Comparison of ENCODE assay signal across 24 cellular contexts in the genomic region with DNA sequence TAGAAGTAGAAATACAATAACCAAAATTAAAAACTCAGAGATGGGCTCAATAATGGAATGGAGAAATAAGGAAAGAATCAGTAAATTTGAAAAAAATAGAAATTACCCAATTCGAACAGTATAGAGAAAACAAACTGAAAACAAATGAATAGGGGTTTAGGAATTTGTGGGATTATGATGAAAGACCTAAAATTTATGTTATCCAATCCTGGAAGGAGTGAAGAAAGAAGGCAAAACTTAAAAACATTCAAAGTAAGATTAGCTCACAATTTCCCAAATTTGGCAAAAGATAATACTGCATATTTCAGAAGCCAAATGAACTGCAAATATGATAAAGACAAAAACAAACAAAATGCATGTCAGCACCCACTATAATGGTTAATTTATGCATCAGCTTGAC.
"Had no signal": no experiment of that assay in that cellular context is flagged by ENCODE, and none has a peak within 500 bp of the region (broad histone marks: within the 10 kb centered on the region; RNA-seq: fewer than 3 reads in every experiment).

No MANE protein-coding gene starts in this region.

- DNase-seq: islet precursor cell; left ventricle myocardium inferior; mesenchymal stem cell; naive thymus-derived CD8-positive, alpha-beta T cell; nucleus accumbens; pancreas; posterior cingulate gyrus; retina; right cardiac atrium; stimulated activated CD4-positive, alpha-beta T cell treated with anti-CD3 and anti-CD28 coated beads, Interleukin-12 subunit alpha, Interleukin-12 subunit beta, amount 100 ng/mL, for 4 hours; stimulated activated CD4-positive, alpha-beta T cell treated with anti-CD3 and anti-CD28 coated beads, Interleukin-15, amount 100 ng/mL, for 24 hours; stimulated activated CD4-positive, alpha-beta T cell treated with anti-CD3 and anti-CD28 coated beads, Interleukin-2, amount 100 ng/mL, for 24 hours; stimulated activated CD4-positive, alpha-beta T cell treated with anti-CD3 and anti-CD28 coated beads, Interleukin-4, amount 100 ng/mL, for 1 hour; stimulated activated naive B cell treated with anti-CD40 and anti-IgM and Interleukin-4, amounts not matched to agents 10 μg/mL and 1 μg/mL and 100 μg/mL, for 72 hours; stimulated activated naive CD8-positive, alpha-beta T cell treated with anti-CD3 and anti-CD28 coated beads, Interleukin-15, Interleukin-2, amounts not matched to agents 100 U/mL and 50 U/mL, for 24 hours; stomach; testis; thyroid gland; transverse colon; upper lobe of left lung had no signal

- H3K36me3 ChIP-seq: pancreas, prostate gland, thyroid gland had no signal

- H3K27me3 ChIP-seq: pancreas, stomach, testis, thyroid gland, transverse colon, upper lobe of left lung, vagina had no signal

- FAIRE-seq: pancreas had no signal

- H3K4me1 ChIP-seq: left ventricle myocardium inferior, pancreas, prostate gland, stomach, testis, thyroid gland, transverse colon, upper lobe of left lung, vagina had no signal

- H3K4me3 ChIP-seq: left ventricle myocardium inferior, pancreas, prostate gland, skin epidermis, stomach, testis, thyroid gland, transverse colon, upper lobe of left lung, vagina had no signal

- ATAC-seq: naive thymus-derived CD8-positive, alpha-beta T cell; pancreas; right cardiac atrium; sciatic nerve; stimulated activated naive B cell treated with anti-CD40 and anti-IgM and Interleukin-4, amounts not matched to agents 10 μg/mL and 1 μg/mL and 100 μg/mL, for 72 hours; stimulated activated naive CD8-positive, alpha-beta T cell treated with anti-CD3 and anti-CD28 coated beads, Interleukin-15, Interleukin-2, amounts not matched to agents 100 U/mL and 50 U/mL, for 24 hours had no signal

- H3K27ac ChIP-seq: left ventricle myocardium inferior, pancreas, prostate gland, skin epidermis, stomach, testis, thyroid gland, transverse colon, upper lobe of left lung, vagina had no signal

- H3K9me3 ChIP-seq: pancreas, prostate gland, testis, thyroid gland had no signal
